ENCODE assay signal across 31 cellular contexts in the genomic region with DNA sequence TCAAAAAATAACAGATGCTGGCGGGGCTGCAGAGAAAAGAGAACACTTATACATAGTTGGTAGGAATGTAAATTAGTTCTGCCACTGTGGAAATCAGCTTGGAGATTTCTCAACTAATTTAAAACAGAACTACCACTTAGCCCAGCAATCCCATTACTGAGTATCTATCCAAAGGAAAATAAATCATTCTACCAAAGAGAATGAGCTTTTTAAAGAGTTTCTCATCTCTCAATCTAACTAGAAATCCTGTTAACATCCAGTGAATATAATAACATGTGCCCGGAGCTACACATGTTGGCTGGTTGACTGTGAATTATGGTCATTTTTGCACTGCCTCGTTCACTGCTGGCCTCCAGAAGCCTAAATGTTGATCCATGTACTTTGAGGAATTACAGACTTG. TPM values are rescaled to one million over a fixed set of nuclear protein-coding genes. Genes with fewer than 3 reads are reported as not detected.
"Had no signal": no experiment of that assay in that cellular context is flagged by ENCODE, and none has a peak within 500 bp of the region (broad histone marks: within the 10 kb centered on the region; RNA-seq: fewer than 3 reads in every experiment).

No MANE protein-coding gene starts in this region.

- H3K79me2 ChIP-seq: hepatocyte had no signal

- H3K27ac ChIP-seq: colonic mucosa, esophagus muscularis mucosa, foreskin keratinocyte, gastroesophageal sphincter, heart left ventricle, hepatocyte, left lung, neural progenitor cell, ovary, psoas muscle, skin epidermis, suprapubic skin, transverse colon, upper lobe of right lung, uterus had no signal

- H3K4me2 ChIP-seq: hepatocyte, neural progenitor cell had no signal

- H3K36me3 ChIP-seq: colonic mucosa, esophagus muscularis mucosa, gastroesophageal sphincter, heart left ventricle, left lung, neural progenitor cell, ovary, suprapubic skin, transverse colon, upper lobe of right lung, uterus had no signal

- H3K9ac ChIP-seq: neural progenitor cell had no signal

- ATAC-seq: foreskin keratinocyte; gastroesophageal sphincter; heart left ventricle; left lung; naive thymus-derived CD4-positive, alpha-beta T cell; psoas muscle; right cardiac atrium; stimulated activated naive B cell treated with anti-CD40 and anti-IgM and Interleukin-4, amounts not matched to agents 10 μg/mL and 1 μg/mL and 100 μg/mL, for 72 hours; upper lobe of right lung had no signal

- H3K27me3 ChIP-seq: colonic mucosa, esophagus muscularis mucosa, foreskin keratinocyte, gastroesophageal sphincter, heart left ventricle, hepatocyte, left lung, neural progenitor cell, ovary, suprapubic skin, transverse colon, upper lobe of right lung, uterus had no signal

- DNase-seq: colonic mucosa; effector memory CD4-positive, alpha-beta T cell; foreskin keratinocyte; heart left ventricle; kidney; left lung; mesenchymal stem cell; naive thymus-derived CD4-positive, alpha-beta T cell; ovary; posterior cingulate gyrus; psoas muscle; right cardiac atrium; stimulated activated CD4-positive, alpha-beta T cell treated with anti-CD3 and anti-CD28 coated beads, Interleukin-15, amount 100 ng/mL, for 24 hours; stimulated activated CD4-positive, alpha-beta T cell treated with anti-CD3 and anti-CD28 coated beads, Interleukin-2, amount 100 ng/mL, for 48 hours; stimulated activated naive B cell treated with anti-CD40 and anti-IgM and Interleukin-4, amounts not matched to agents 10 μg/mL and 1 μg/mL and 100 μg/mL, for 72 hours; transverse colon; upper lobe of right lung; uterus had no signal

- H3K9me3 ChIP-seq: colonic mucosa, esophagus muscularis mucosa, gastroesophageal sphincter, heart left ventricle, left lung, ovary, psoas muscle, suprapubic skin, transverse colon, upper lobe of right lung, uterus had no signal

- H2AFZ ChIP-seq: hepatocyte, neural progenitor cell had no signal

- H3K4me3 ChIP-seq: colonic mucosa, esophagus muscularis mucosa, gastroesophageal sphincter, heart left ventricle, hepatocyte, left lung, neural progenitor cell, ovary, psoas muscle, skin epidermis, suprapubic skin, transverse colon, upper lobe of right lung, uterus had no signal

- H3K4me1 ChIP-seq: colonic mucosa, esophagus muscularis mucosa, foreskin keratinocyte, gastroesophageal sphincter, heart left ventricle, left lung, neural progenitor cell, psoas muscle, suprapubic skin, transverse colon, upper lobe of right lung, uterus had no signal

RNA-seq across cellular contexts. Expression of gene GNG11, which starts 43.3 kb away (rescaled TPM):
- polyA plus RNA-seq: naive thymus-derived CD4-positive, alpha-beta T cell had no signal

RNA-seq across cellular contexts. Expression of gene GNGT1, which starts 58.4 kb away (rescaled TPM):
- total RNA-seq: chondrocyte; colonic mucosa; endothelial cell of umbilical vein; epithelial cell of proximal tubule; esophagus muscularis mucosa; foreskin keratinocyte; gastroesophageal sphincter; heart left ventricle; hepatocyte; left lung; lower leg skin; lung microvascular endothelial cell; mesothelial cell of epicardium; mucosa of gallbladder; naive thymus-derived CD4-positive, alpha-beta T cell; psoas muscle; right cardiac atrium; suprapubic skin; transverse colon; upper lobe of right lung; uterus had no signal
- polyA plus RNA-seq: endothelial cell of umbilical vein; foreskin keratinocyte; heart left ventricle; naive thymus-derived CD4-positive, alpha-beta T cell; right cardiac atrium had no signal
